ENCODE assay signal across 1 cellular context in genomic region chr5:74684900-74685851, GRCh38.
A peak's percentile ranks its signal among the peaks of the same experiment; 100 is the strongest.
TF ChIP-seq lines count a peak whose summit lies in the region.

TSS of gene HEXB (plus strand) at chr5:74685233. CDS start at chr5:74685261, 28 bp downstream.

TF ChIP-seq in HepG2, 621 proteins besides CTCF, POLR2A, EP300 and RAD21 (continued from another document and continues in another):
- TF ChIP-seq, protein P1, sequence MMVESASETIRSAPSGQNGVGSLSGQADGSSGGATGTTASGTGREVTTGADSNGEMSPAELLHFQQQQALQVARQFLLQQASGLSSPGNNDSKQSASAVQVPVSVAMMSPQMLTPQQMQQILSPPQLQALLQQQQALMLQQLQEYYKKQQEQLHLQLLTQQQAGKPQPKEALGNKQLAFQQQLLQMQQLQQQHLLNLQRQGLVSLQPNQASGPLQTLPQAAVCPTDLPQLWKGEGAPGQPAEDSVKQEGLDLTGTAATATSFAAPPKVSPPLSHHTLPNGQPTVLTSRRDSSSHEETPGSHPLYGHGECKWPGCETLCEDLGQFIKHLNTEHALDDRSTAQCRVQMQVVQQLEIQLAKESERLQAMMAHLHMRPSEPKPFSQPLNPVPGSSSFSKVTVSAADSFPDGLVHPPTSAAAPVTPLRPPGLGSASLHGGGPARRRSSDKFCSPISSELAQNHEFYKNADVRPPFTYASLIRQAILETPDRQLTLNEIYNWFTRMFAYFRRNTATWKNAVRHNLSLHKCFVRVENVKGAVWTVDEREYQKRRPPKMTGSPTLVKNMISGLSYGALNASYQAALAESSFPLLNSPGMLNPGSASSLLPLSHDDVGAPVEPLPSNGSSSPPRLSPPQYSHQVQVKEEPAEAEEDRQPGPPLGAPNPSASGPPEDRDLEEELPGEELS (CRISPR knock-in tag; IDR thresholded peaks at IDR 0.05): peak; percentile 41
- TF ChIP-seq HNRNPLL (IDR thresholded peaks at IDR 0.05; ENCODE audit: low read depth, low read length, poor library complexity, severe bottlenecking): peak; percentile 68
- TF ChIP-seq, protein P2, sequence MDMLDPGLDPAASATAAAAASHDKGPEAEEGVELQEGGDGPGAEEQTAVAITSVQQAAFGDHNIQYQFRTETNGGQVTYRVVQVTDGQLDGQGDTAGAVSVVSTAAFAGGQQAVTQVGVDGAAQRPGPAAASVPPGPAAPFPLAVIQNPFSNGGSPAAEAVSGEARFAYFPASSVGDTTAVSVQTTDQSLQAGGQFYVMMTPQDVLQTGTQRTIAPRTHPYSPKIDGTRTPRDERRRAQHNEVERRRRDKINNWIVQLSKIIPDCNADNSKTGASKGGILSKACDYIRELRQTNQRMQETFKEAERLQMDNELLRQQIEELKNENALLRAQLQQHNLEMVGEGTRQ (IDR thresholded peaks at IDR 0.05; ENCODE audit: low read depth, low read length): no peak
- TF ChIP-seq, protein P2 (CRISPR knock-in tag; IDR thresholded peaks at IDR 0.05; ENCODE audit: borderline replicate concordance): peak; percentile 59; the same call in 1 of the 2 replicates
- TF ChIP-seq, protein P3, sequence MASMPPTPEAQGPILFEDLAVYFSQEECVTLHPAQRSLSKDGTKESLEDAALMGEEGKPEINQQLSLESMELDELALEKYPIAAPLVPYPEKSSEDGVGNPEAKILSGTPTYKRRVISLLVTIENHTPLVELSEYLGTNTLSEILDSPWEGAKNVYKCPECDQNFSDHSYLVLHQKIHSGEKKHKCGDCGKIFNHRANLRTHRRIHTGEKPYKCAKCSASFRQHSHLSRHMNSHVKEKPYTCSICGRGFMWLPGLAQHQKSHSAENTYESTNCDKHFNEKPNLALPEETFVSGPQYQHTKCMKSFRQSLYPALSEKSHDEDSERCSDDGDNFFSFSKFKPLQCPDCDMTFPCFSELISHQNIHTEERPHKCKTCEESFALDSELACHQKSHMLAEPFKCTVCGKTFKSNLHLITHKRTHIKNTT (CRISPR knock-in tag; IDR thresholded peaks at IDR 0.05): no peak
- TF ChIP-seq ZNF720 (CRISPR knock-in tag; IDR thresholded peaks at IDR 0.05): no peak
- peak; percentile 50; the same call in 1 of the 2 replicates for TF ChIP-seq ZNF160 (CRISPR knock-in tag; IDR thresholded peaks at IDR 0.05)
- TF ChIP-seq RFX3 (CRISPR knock-in tag; IDR thresholded peaks at IDR 0.05): no peak
- TF ChIP-seq ZSCAN9 (CRISPR knock-in tag; IDR thresholded peaks at IDR 0.05; ENCODE audit: borderline replicate concordance): peak; percentile 56; the same call in 1 of the 2 replicates
- TF ChIP-seq YEATS2 (CRISPR knock-in tag; IDR thresholded peaks at IDR 0.05; ENCODE audit: borderline replicate concordance): no peak
- TF ChIP-seq DZIP1 (CRISPR knock-in tag; IDR thresholded peaks at IDR 0.05): peak; percentile 11; the same call in 1 of the 2 replicates
- peak; percentile 58; the same call in 1 of the 2 replicates for TF ChIP-seq ZNF780A (CRISPR knock-in tag; IDR thresholded peaks at IDR 0.05)
- TF ChIP-seq ZFP36L2 (CRISPR knock-in tag; IDR thresholded peaks at IDR 0.05): no peak
- TF ChIP-seq, protein P4, sequence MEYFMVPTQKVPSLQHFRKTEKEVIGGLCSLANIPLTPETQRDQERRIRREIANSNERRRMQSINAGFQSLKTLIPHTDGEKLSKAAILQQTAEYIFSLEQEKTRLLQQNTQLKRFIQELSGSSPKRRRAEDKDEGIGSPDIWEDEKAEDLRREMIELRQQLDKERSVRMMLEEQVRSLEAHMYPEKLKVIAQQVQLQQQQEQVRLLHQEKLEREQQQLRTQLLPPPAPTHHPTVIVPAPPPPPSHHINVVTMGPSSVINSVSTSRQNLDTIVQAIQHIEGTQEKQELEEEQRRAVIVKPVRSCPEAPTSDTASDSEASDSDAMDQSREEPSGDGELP (IDR thresholded peaks at IDR 0.05; ENCODE audit: borderline replicate concordance, low read depth): peak; percentile 67; the same call in 1 of the 2 replicates
- TF ChIP-seq E2F5 (CRISPR knock-in tag; conservative IDR thresholded peaks at IDR 0.05): peak; percentile 52; the same call in 1 of the 2 replicates
- peak; percentile 69 for TF ChIP-seq ZNF883 (CRISPR knock-in tag; IDR thresholded peaks at IDR 0.05; ENCODE audit: not compliant biosample characterization)
- no peak for TF ChIP-seq GATA4 (IDR thresholded peaks at IDR 0.05; ENCODE audit: borderline replicate concordance, low read depth)
- TF ChIP-seq FLYWCH1 (CRISPR knock-in tag; IDR thresholded peaks at IDR 0.05): no peak
- no peak; the same call in 1 of the 2 replicates for TF ChIP-seq MYC (CRISPR knock-in tag; IDR thresholded peaks at IDR 0.05; ENCODE audit: borderline replicate concordance)
- TF ChIP-seq, protein P5, sequence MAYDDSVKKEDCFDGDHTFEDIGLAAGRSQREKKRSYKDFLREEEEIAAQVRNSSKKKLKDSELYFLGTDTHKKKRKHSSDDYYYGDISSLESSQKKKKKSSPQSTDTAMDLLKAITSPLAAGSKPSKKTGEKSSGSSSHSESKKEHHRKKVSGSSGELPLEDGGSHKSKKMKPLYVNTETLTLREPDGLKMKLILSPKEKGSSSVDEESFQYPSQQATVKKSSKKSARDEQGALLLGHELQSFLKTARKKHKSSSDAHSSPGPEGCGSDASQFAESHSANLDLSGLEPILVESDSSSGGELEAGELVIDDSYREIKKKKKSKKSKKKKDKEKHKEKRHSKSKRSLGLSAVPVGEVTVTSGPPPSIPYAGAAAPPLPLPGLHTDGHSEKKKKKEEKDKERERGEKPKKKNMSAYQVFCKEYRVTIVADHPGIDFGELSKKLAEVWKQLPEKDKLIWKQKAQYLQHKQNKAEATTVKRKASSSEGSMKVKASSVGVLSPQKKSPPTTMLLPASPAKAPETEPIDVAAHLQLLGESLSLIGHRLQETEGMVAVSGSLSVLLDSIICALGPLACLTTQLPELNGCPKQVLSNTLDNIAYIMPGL (CRISPR knock-in tag; IDR thresholded peaks at IDR 0.05; ENCODE audit: borderline replicate concordance in 1 of 2, low read depth in 1 of 2): peak; percentile 71 to 87; a peak in 3 of 4 replicates
- TF ChIP-seq ZNF44 (CRISPR knock-in tag; IDR thresholded peaks at IDR 0.05): 0 out of 2 replicates have a peak, but pooled peaks have one; percentile 38
- TF ChIP-seq ZSCAN22 (CRISPR knock-in tag; IDR thresholded peaks at IDR 0.05): no peak
- no peak for TF ChIP-seq ZNF562 (CRISPR knock-in tag; IDR thresholded peaks at IDR 0.05; ENCODE audit: borderline replicate concordance)
- peak; percentile 90 for TF ChIP-seq ZFY (CRISPR knock-in tag; IDR thresholded peaks at IDR 0.05)
- peak; percentile 40; the same call in 1 of the 2 replicates for TF ChIP-seq NKX3-1 (CRISPR knock-in tag; IDR thresholded peaks at IDR 0.05)
- TF ChIP-seq ZNF790 (CRISPR knock-in tag; IDR thresholded peaks at IDR 0.05; ENCODE audit: borderline replicate concordance): no peak
- TF ChIP-seq, protein P6, sequence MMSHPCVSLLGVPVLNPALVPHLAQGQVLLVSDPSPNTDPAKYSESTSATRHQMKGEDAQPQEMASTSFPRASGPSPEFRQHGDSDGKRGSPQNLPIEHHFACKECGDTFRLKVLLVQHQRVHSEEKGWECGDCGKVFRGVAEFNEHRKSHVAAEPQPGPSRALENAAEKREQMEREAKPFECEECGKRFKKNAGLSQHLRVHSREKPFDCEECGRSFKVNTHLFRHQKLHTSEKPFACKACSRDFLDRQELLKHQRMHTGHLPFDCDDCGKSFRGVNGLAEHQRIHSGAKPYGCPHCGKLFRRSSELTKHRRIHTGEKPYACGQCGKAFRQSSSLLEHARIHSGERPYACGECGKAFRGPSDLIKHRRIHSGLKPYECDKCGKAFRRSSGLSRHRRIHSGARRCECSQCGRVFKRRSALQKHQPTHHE (CRISPR knock-in tag; IDR thresholded peaks at IDR 0.05; ENCODE audit: borderline replicate concordance): no peak
- TF ChIP-seq TBX2 (CRISPR knock-in tag; IDR thresholded peaks at IDR 0.05; ENCODE audit: borderline replicate concordance): peak; percentile 74
- TF ChIP-seq, protein P7, sequence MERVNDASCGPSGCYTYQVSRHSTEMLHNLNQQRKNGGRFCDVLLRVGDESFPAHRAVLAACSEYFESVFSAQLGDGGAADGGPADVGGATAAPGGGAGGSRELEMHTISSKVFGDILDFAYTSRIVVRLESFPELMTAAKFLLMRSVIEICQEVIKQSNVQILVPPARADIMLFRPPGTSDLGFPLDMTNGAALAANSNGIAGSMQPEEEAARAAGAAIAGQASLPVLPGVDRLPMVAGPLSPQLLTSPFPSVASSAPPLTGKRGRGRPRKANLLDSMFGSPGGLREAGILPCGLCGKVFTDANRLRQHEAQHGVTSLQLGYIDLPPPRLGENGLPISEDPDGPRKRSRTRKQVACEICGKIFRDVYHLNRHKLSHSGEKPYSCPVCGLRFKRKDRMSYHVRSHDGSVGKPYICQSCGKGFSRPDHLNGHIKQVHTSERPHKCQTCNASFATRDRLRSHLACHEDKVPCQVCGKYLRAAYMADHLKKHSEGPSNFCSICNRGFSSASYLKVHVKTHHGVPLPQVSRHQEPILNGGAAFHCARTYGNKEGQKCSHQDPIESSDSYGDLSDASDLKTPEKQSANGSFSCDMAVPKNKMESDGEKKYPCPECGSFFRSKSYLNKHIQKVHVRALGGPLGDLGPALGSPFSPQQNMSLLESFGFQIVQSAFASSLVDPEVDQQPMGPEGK (CRISPR knock-in tag; IDR thresholded peaks at IDR 0.05): 0 out of 2 replicates have a peak, but pooled peaks have one; percentile 6
- 0 out of 2 replicates have a peak, but pooled peaks have one; percentile 12 for TF ChIP-seq PITX1 (CRISPR knock-in tag; IDR thresholded peaks at IDR 0.05)
- TF ChIP-seq CENPX (CRISPR knock-in tag; IDR thresholded peaks at IDR 0.05): no peak
- TF ChIP-seq ZHX2 (IDR thresholded peaks at IDR 0.05; ENCODE audit: low read depth): no peak
- TF ChIP-seq ZHX2 (CRISPR knock-in tag; IDR thresholded peaks at IDR 0.05; ENCODE audit: borderline replicate concordance): no peak
